9 cellular contexts compared by ENCODE assay signal in the genomic region with DNA sequence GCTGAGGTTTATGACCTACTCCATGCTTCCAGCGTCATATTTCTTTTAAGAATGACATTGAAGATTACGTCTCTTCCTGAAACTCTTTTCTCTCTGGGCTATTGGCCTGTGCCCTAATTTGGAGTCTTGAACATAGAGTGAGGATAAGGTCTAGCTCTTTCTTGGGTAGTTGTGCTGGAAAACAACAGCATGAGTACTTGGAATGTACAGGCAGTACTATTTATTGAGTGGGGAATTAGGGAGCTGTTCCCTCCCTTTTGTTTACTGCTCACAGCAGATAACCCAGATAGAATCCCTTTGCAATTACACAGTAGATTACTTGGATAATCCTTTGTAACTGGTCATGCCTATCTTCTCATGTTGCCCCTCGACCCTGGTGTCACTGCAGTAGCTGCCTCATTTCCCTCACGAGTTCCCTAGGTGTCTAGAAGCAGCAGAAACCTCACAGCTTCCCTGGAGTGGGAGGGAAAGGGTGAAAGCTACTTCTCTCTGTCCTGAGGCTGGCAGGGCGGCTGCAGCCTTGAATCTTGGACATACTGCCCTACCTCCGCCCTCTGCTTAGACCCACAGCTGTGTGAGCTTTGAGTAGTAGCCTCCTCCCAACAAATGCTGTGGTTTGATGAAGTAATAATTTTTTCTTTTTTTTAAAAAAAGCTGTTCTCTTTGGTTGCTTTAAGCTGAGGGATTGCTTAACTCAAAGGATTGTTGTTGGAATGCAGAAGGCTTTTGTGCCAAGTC.
DNase-seq lines count a peak whose midpoint lies in the region; ATAC-seq lines count a peak whose summit lies in the region.
"Had no signal": no experiment of that assay in that cellular context is flagged by ENCODE, and none has a peak within 500 bp of the region (broad histone marks: within the 10 kb centered on the region; RNA-seq: fewer than 3 reads in every experiment).

No MANE protein-coding gene starts in this region.

- ATAC-seq in right cardiac atrium: peak; percentile 98
- no peak for ATAC-seq in GM18517 (IDR thresholded peaks at IDR 0.05; ENCODE audit: unreplicated experiment)
- ATAC-seq in GM19395 (IDR thresholded peaks at IDR 0.05; ENCODE audit: unreplicated experiment): no peak

- H3K4me1 ChIP-seq in right cardiac atrium (ENCODE audit: control insufficient read depth, insufficient read depth, low read length): peaks cover 4% of the 10 kb centered on the region

- H3K27ac ChIP-seq in right cardiac atrium (ENCODE audit: low read length): peak overlapping the region; percentile 98

- H3K4me3 ChIP-seq in right cardiac atrium (ENCODE audit: low read length) (no peak overlapping the region), skeletal muscle cell (ENCODE audit: low read depth, low read length) (no peak overlapping the region)

- intact Hi-C loops in right cardiac atrium (cut with DNase I): no loop called here

- 46% methylated on average over 6 of the region's 6 CpGs for WGBS in right cardiac atrium

- H3K27me3 ChIP-seq in right cardiac atrium (ENCODE audit: control insufficient read depth, insufficient read depth): no peaks in the 10 kb centered on the region

- no peaks in the 10 kb centered on the region for H3K9me3 ChIP-seq in right cardiac atrium (ENCODE audit: control insufficient read depth, low read length)

- DNase-seq in GM04504 (ENCODE audit: low read depth) (peak; percentile 85), amniotic epithelial cell (ENCODE audit: low read depth) (peak; percentile 99), right cardiac atrium (peak; percentile 76 to 92 (median 86)), skeletal muscle cell (ENCODE audit: low read depth) (peak; percentile 93)
- DNase-seq in stimulated activated CD4-positive, alpha-beta T cell treated with anti-CD3 and anti-CD28 coated beads, Interleukin-4, amount 100 ng/mL, for 1 hour: no peak
- DNase-seq in activated CD4-positive, alpha-beta T cell treated with anti-CD3 and anti-CD28 coated beads, Interleukin-2, amount 50 U/mL, for 48 hours: no peak
- DNase-seq: activated CD8-positive, alpha-beta memory T cell treated with anti-CD3 and anti-CD28 coated beads for 24 hours had no signal

Comparison
In these comparisons a context has a peak if more than half of its experiments do, and no peak if none do; other contexts are left out.
1. DNase-seq: peak in GM04504 (single experiment), amniotic epithelial cell (single experiment), right cardiac atrium (3 of 3) and skeletal muscle cell (single experiment); none in stimulated activated CD4-positive, alpha-beta T cell treated with anti-CD3 and anti-CD28 coated beads, Interleukin-4, amount 100 ng/mL, for 1 hour (single experiment) and activated CD4-positive, alpha-beta T cell treated with anti-CD3 and anti-CD28 coated beads, Interleukin-2, amount 50 U/mL, for 48 hours (0 of 2).
2. ATAC-seq: peak in right cardiac atrium (2 of 2); none in GM18517 (single experiment) and GM19395 (single experiment).